Comparison of ENCODE assay signal across 17 cellular contexts in the genomic region with DNA sequence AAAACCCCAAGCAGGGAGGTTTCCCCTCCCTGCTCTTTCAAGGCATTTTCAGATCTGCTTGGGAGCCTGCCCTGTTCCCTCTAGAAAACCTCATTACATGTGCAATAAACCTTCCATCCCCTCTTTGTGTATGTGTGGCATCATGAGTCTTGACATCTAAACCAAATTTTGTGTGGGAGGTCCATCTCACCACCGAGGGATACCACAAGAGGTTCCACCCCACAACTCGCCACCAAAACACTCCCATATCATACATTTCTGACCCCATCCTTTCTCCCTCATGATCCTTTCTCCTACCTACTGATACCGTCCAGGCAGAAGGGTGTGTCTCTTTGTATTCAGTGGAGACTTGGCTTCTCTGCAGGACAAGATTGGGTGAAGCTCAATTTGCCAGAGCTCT.
DNase-seq lines count a peak whose midpoint lies in the region; ATAC-seq, FAIRE-seq and TF ChIP-seq lines count a peak whose summit lies in the region.
"Had no signal": no experiment of that assay in that cellular context is flagged by ENCODE, and none has a peak within 500 bp of the region (broad histone marks: within the 10 kb centered on the region; RNA-seq: fewer than 3 reads in every experiment).

No MANE protein-coding gene starts in this region.

- H4K91ac ChIP-seq in neuronal stem cell (ENCODE audit: low read depth, low read length, poor library complexity) = no peak overlapping the region

- H3K27ac ChIP-seq in BLaER1 (peak overlapping the region; percentile 38; the same call in 1 of the 2 replicates), neuronal stem cell (replicated peaks; ENCODE audit: low read length) (no peak overlapping the region), stomach (no peak overlapping the region)
- H3K27ac ChIP-seq: ascending aorta, KMS-11, neural progenitor cell, WERI-Rb-1 had no signal

- H3K9me3 ChIP-seq in BLaER1 (no peaks in the 10 kb centered on the region), neuronal stem cell (replicated peaks in 1 of 2; ENCODE audit: control insufficient read depth in 2 of 2, insufficient read depth in 1 of 2, low read depth in 1 of 2, low read length in 2 of 2) (no peaks in the 10 kb centered on the region), stomach (no peaks in the 10 kb centered on the region)
- H3K9me3 ChIP-seq: ascending aorta had no signal

- H4K20me1 ChIP-seq in BLaER1 = no peaks in the 10 kb centered on the region

- no peak for TF ChIP-seq CTCF in stomach (IDR thresholded peaks at IDR 0.05)

- H3K18ac ChIP-seq in neuronal stem cell (ENCODE audit: low read length) = peak overlapping the region; percentile 6

- no CpG with 5 or more reads among the region's 3 CpGs for WGBS in neuronal stem cell (ENCODE audit: extremely low coverage in 2 of 2, insufficient read length in 2 of 2, insufficient replicate concordance in 1 of 2), 2 donors
- 30 to 55% (median 44%) methylated on average over 3 of the region's 3 CpGs for WGBS in stomach, 5 donors

- DNase-seq in GM12891 (ENCODE audit: insufficient read length, low spot score) (no peak), amniotic epithelial cell (ENCODE audit: low read depth) (peak; percentile 8), neuronal stem cell (ENCODE audit: low spot score) (no peak), stomach (no peak), glomerular visceral epithelial cell (ENCODE audit: extremely low spot score) (no peak)
- DNase-seq: activated CD8-positive, alpha-beta memory T cell treated with anti-CD3 and anti-CD28 coated beads for 24 hours; activated gamma-delta T cell; hypothalamus; NCI-H524; stimulated activated CD4-positive, alpha-beta T cell treated with anti-CD3 and anti-CD28 coated beads, Interleukin-15, amount 100 ng/mL, for 24 hours; WERI-Rb-1 had no signal

- FAIRE-seq in GM12891 (lab: Jason Lieb, UNC) = peak; percentile 83

- TF ChIP-seq EP300 in stomach (IDR thresholded peaks at IDR 0.05) = no peak

- ATAC-seq in GM18520 (IDR thresholded peaks at IDR 0.05; ENCODE audit: unreplicated experiment) = no peak
- ATAC-seq: HCT116 had no signal

- no peak overlapping the region for H4K8ac ChIP-seq in neuronal stem cell (ENCODE audit: low read depth, low read length)

- H2AFZ ChIP-seq in neuronal stem cell (ENCODE audit: low read length) = no peak overlapping the region
- H2AFZ ChIP-seq: neural progenitor cell had no signal

- no peak overlapping the region for H2BK15ac ChIP-seq in neuronal stem cell (ENCODE audit: low read length)

- no peak overlapping the region for H2BK12ac ChIP-seq in neuronal stem cell (ENCODE audit: low read length)

- H3K4me2 ChIP-seq in BLaER1 (peak overlapping the region; percentile 74), neuronal stem cell (ENCODE audit: insufficient read depth, low read length, poor library complexity, severe bottlenecking) (no peak overlapping the region)
- H3K4me2 ChIP-seq: KMS-11, neural progenitor cell had no signal

- H2BK5ac ChIP-seq in neuronal stem cell (ENCODE audit: low read length) = no peak overlapping the region

- no peak overlapping the region for H3K14ac ChIP-seq in neuronal stem cell (ENCODE audit: low read length)

- H3K27me3 ChIP-seq in BLaER1 (no peaks in the 10 kb centered on the region), neuronal stem cell (ENCODE audit: control insufficient read depth in 3 of 3, insufficient read depth in 3 of 3, low read depth in 1 of 3, low read length in 3 of 3) (no peaks in the 10 kb centered on the region), stomach (no peaks in the 10 kb centered on the region)
- H3K27me3 ChIP-seq: ascending aorta, neural progenitor cell had no signal

- H3K4me3 ChIP-seq in BLaER1 (no peak overlapping the region), neuronal stem cell (ENCODE audit: low read length in 2 of 2) (no peak overlapping the region), stomach (no peak overlapping the region)
- H3K4me3 ChIP-seq: ascending aorta, neural progenitor cell had no signal

- no peaks in the 10 kb centered on the region for H3K79me1 ChIP-seq in neuronal stem cell (ENCODE audit: low read depth, low read length)

- H3K4me1 ChIP-seq in BLaER1 (peaks cover 31% of the 10 kb centered on the region), neuronal stem cell (ENCODE audit: control insufficient read depth in 2 of 2, insufficient read depth in 1 of 2, low read depth in 1 of 2, low read length in 2 of 2) (peaks cover 0 to 6% of the 10 kb centered on the region in 2 donors), stomach (peaks cover 0 to 23% (median 12%) of the 10 kb centered on the region in 4 donors)
- H3K4me1 ChIP-seq: ascending aorta, neural progenitor cell had no signal

- intact Hi-C loops in stomach (cut with DNase I; ENCODE audit: low total_unique reads) = loop anchor here (10.0 kb wide), 1 partner anchor 557 kb away; no protein-coding TSS in a partner anchor

- TF ChIP-seq POLR2A in GM12891 (IDR thresholded peaks at IDR 0.05; ENCODE audit: low read depth, low read length) (no peak), stomach (IDR thresholded peaks at IDR 0.05) (no peak)

- H2AK5ac ChIP-seq in neuronal stem cell (ENCODE audit: low read depth, low read length) = no peak overlapping the region

- H2BK120ac ChIP-seq in neuronal stem cell (ENCODE audit: low read depth, low read length) = no peak overlapping the region

- H3K36me3 ChIP-seq in BLaER1 (no peaks in the 10 kb centered on the region), neuronal stem cell (replicated peaks in 1 of 2; ENCODE audit: control insufficient read depth in 2 of 2, insufficient read depth in 2 of 2, low read length in 2 of 2) (no peaks in the 10 kb centered on the region), stomach (no peaks in the 10 kb centered on the region)
- H3K36me3 ChIP-seq: ascending aorta, WERI-Rb-1 had no signal

- H3K9ac ChIP-seq in BLaER1 (no peak overlapping the region), neuronal stem cell (ENCODE audit: low read depth, low read length, poor library complexity) (no peak overlapping the region)
- H3K9ac ChIP-seq: KMS-11, neural progenitor cell had no signal

- H3K4ac ChIP-seq in neuronal stem cell (ENCODE audit: low read length) = no peak overlapping the region

- no peak overlapping the region for H3K23ac ChIP-seq in neuronal stem cell (ENCODE audit: low read depth, low read length, poor library complexity)

TF ChIP-seq in GM12891, 5 proteins besides CTCF, POLR2A, EP300 and RAD21:
- TF ChIP-seq SPI1 (IDR thresholded peaks at IDR 0.05; ENCODE audit: low read depth, low read length) = no peak
